ENCODE assay signal across 20 cellular contexts in the genomic region with DNA sequence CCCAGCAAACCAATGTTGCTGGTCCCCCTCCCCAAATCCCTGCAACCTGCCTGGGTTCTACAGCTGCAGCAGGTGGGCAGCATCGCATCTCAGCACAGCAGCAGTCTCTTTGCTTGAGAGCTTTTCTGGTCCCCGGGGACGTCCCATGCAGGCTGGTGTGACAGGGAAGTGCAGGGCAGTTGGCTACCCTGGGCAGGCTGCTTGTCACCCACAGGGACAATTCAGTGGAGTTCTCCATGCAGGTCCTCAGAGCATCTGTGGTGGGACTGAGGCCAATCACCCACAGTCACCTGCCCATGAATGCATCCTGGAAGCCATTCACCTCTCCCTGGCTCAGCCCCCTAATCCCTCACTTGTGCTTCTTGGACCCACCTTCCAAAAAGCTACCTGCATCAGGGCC. TPM values are rescaled to one million over a fixed set of nuclear protein-coding genes. Genes with fewer than 3 reads are reported as not detected.
DNase-seq lines count a peak whose midpoint lies in the region; ATAC-seq, FAIRE-seq and TF ChIP-seq lines count a peak whose summit lies in the region.
"Had no signal": no experiment of that assay in that cellular context is flagged by ENCODE, and none has a peak within 500 bp of the region (broad histone marks: within the 10 kb centered on the region; RNA-seq: fewer than 3 reads in every experiment).

No MANE protein-coding gene starts in this region.

- peak; percentile 77 for FAIRE-seq in GM12892 (lab: Jason Lieb, UNC)
- FAIRE-seq: endothelial cell of umbilical vein had no signal

- TF ChIP-seq CTCF in brain (conservative IDR thresholded peaks at IDR 0.05) (no peak), natural killer cell (IDR thresholded peaks at IDR 0.05) (no peak)

- H3K36me3 ChIP-seq in KOPT-K1 (ENCODE audit: insufficient read depth, low read length) = no peaks in the 10 kb centered on the region
- H3K36me3 ChIP-seq: gastrocnemius medialis, uterus had no signal

- no peak for TF ChIP-seq POLR2A in GM12892 (IDR thresholded peaks at IDR 0.05; ENCODE audit: low read depth, low read length)

- peak overlapping the region; percentile 38 for H3K27ac ChIP-seq in KOPT-K1 (ENCODE audit: low read depth, low read length, poor library complexity, severe bottlenecking)
- H3K27ac ChIP-seq: gastrocnemius medialis, uterus had no signal

- H3K4me3 Mint-ChIP-seq in brain (peak overlapping the region in 2 of 5 experiments; percentile 5 to 21), natural killer cell (no peak overlapping the region)
- H3K4me3 Mint-ChIP-seq: activated naive CD8-positive, alpha-beta T cell treated with anti-CD3 and anti-CD28 coated beads, Interleukin-2, amount 50 U/mL, for 24 hours; central memory CD8-positive, alpha-beta T cell had no signal

- H3K4me1 Mint-ChIP-seq in brain (peaks cover 12% of the 10 kb centered on the region), natural killer cell (peaks cover 57 to 60% of the 10 kb centered on the region in 2 donors)

- peaks cover 3% of the 10 kb centered on the region for H3K27me3 Mint-ChIP-seq in brain
- H3K27me3 Mint-ChIP-seq in natural killer cell (ENCODE audit: low read depth in 2 of 2) = no peaks in the 10 kb centered on the region
- H3K27me3 Mint-ChIP-seq: activated naive CD8-positive, alpha-beta T cell treated with anti-CD3 and anti-CD28 coated beads, Interleukin-2, amount 50 U/mL, for 24 hours; central memory CD8-positive, alpha-beta T cell had no signal

- peaks cover 18% of the 10 kb centered on the region for H3K9me3 ChIP-seq in KOPT-K1 (ENCODE audit: insufficient read depth, low read length, poor library complexity, severe bottlenecking)
- H3K9me3 ChIP-seq: gastrocnemius medialis had no signal

- H3K9me3 Mint-ChIP-seq in brain (peaks cover 13 to 20% (median 15%) of the 10 kb centered on the region in 5 experiments), natural killer cell (peaks cover 4 to 10% of the 10 kb centered on the region in 2 donors)

- intact Hi-C loops in natural killer cell (cut with micrococcal nuclease) (no loop called here), Right ventricle myocardium inferior (cut with DNase I) (loop anchor here (10.0 kb wide), 1 partner anchor 157 kb away; no protein-coding TSS in a partner anchor)

- H3K27ac Mint-ChIP-seq in brain (peak overlapping the region; percentile 9 to 94 (median 40)), natural killer cell (peak overlapping the region; percentile 47 to 57)
- H3K27ac Mint-ChIP-seq: activated naive CD8-positive, alpha-beta T cell treated with anti-CD3 and anti-CD28 coated beads, Interleukin-2, amount 50 U/mL, for 24 hours had no signal

- ATAC-seq in natural killer cell = no peak
- ATAC-seq in Right ventricle myocardium inferior = no peak
- no peak for ATAC-seq in GM18502 (IDR thresholded peaks at IDR 0.05; ENCODE audit: poor library complexity, unreplicated experiment)
- ATAC-seq: gastrocnemius medialis, HCT116 had no signal

- H3K36me3 Mint-ChIP-seq in brain (no peaks in the 10 kb centered on the region), natural killer cell (peaks cover 10% of the 10 kb centered on the region)

- DNase-seq in GM12892 (ENCODE audit: insufficient read length) = no peak
- DNase-seq in natural killer cell = no peak
- no peak for DNase-seq in cerebellar cortex (ENCODE audit: low spot score)
- DNase-seq in Right ventricle myocardium inferior (ENCODE audit: missing footprints) = no peak
- DNase-seq in RPMI8226 = no peak
- DNase-seq: activated CD4-positive, CD25-positive, alpha-beta regulatory T cell treated with anti-CD3 and anti-CD28 coated beads, Interleukin-2, amount 50 U/mL, for 72 hours; activated naive CD8-positive, alpha-beta T cell treated with anti-CD3 and anti-CD28 coated beads, Interleukin-2, amount 50 U/mL, for 24 hours; gastrocnemius medialis; mammary epithelial cell; NCI-H1930; NCI-H774; stimulated activated CD4-positive, alpha-beta T cell treated with anti-CD3 and anti-CD28 coated beads, Interleukin-4, amount 100 ng/mL, for 4 hours; T-helper 2 cell; uterus had no signal

RNA-seq across cellular contexts. Expression of a gene that starts 43.9 kb away (rescaled TPM):
- polyA plus RNA-seq in GM12892 (2012; ENCODE audit: missing spikeins) = 54.7 TPM
- polyA plus RNA-seq in brain (ENCODE audit: insufficient read depth, low read depth, low replicate concordance) = 91.5 TPM
- 100 to 1,000 TPM; 354 to 448 (median 420) TPM for total RNA-seq in natural killer cell
- 24.1 TPM for total RNA-seq in Right ventricle myocardium inferior

Comparison
In these comparisons a context has a peak if more than half of its experiments do, and no peak if none do; other contexts are left out.
1. RNA of a gene that starts 43.9 kb away (total RNA-seq): 354 to 448 TPM in natural killer cell; 24.1 TPM in Right ventricle myocardium inferior (single experiment); every median in the first group is over 10 times any median in the second.